In the genomic region with DNA sequence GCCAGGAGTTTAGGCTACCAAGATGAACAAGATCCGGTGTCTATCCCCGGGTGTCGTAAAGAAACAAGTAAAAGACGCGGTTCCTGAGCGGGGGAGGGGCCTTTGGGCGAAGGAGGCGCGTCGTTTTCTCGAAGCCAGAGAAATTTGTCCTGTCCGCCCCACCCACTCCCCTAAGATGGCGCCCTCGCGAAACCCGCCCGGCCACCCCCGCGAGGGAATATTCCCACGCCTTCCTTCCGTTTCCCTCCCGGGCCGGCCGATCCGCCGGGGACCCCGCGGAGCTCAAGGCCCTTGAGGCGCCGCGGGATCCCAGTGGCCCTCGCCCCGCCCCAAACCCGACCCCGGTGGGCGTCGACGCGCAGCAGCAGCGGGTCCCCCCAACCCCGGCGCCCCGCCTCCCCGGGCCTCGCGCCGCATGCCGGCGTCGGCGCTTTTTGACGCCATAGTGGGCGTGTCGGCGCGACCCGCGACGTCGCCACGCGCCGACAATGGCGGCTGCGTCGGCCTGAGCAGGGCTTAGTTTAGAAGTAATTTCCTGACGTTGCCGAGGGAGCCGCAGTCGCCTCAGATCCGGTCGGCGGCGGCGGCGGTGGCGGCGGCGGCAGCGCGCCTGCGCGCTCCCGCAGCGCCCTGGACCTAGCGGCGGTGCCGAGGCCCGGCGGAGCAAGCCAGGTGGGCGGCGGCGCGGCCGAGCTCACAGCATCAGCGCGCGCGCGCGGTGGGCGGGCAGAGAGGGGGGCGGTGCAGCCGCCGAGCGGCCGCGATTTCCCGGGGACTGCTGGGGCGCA, we compare ENCODE assay signal across 8 cellular contexts. TPM values are rescaled to one million over a fixed set of nuclear protein-coding genes. Genes with fewer than 3 reads are reported as not detected.
DNase-seq lines count a peak whose midpoint lies in the region; ATAC-seq and TF ChIP-seq lines count a peak whose summit lies in the region.

No MANE protein-coding gene starts in this region.

- peak overlapping the region; percentile 86 for H3K27ac Mint-ChIP-seq in activated T-helper 17 cell treated with anti-CD3 and anti-CD28 coated beads, Interleukin-2, amount 50 U/mL, for 72 hours
- H3K27ac Mint-ChIP-seq in naive thymus-derived CD8-positive, alpha-beta T cell: peak overlapping the region; percentile 91 to 99 (median 98)
- peak overlapping the region; percentile 88 for H3K27ac Mint-ChIP-seq in stimulated activated memory B cell treated with anti-CD40 and anti-IgM and Interleukin-4, amounts not matched to agents 10 μg/mL and 1 μg/mL and 100 μg/mL, for 72 hours

- TF ChIP-seq CTCF in fibroblast of mammary gland (conservative IDR thresholded peaks at IDR 0.05; ENCODE audit: control insufficient read depth, insufficient read depth, low read depth, low read length): no peak

- POLR2A ChIA-PET in naive thymus-derived CD8-positive, alpha-beta T cell (lab: Charles Lee): interaction anchor here (0.6 to 1.5 kb wide), 17 partner anchors 13 to 699 kb away, joined by 3 to 8 read pairs (median 3); a partner anchor contains a TSS

- H3K36me3 Mint-ChIP-seq in activated T-helper 17 cell treated with anti-CD3 and anti-CD28 coated beads, Interleukin-2, amount 50 U/mL, for 72 hours (ENCODE audit: low read depth): peaks cover 27% of the 10 kb centered on the region
- peaks cover 0 to 23% (median 0%) of the 10 kb centered on the region in 3 donors for H3K36me3 Mint-ChIP-seq in naive thymus-derived CD8-positive, alpha-beta T cell
- H3K36me3 Mint-ChIP-seq in stimulated activated memory B cell treated with anti-CD40 and anti-IgM and Interleukin-4, amounts not matched to agents 10 μg/mL and 1 μg/mL and 100 μg/mL, for 72 hours: peaks cover 6% of the 10 kb centered on the region

- peak overlapping the region; percentile 75 for H3K4me3 ChIP-seq in fibroblast of mammary gland (ENCODE audit: control insufficient read depth, low read depth, low read length)

- ATAC-seq in activated T-helper 17 cell treated with anti-CD3 and anti-CD28 coated beads, Interleukin-2, amount 50 U/mL, for 72 hours (replicated peaks): peak; percentile 85
- peak; percentile 80 to 81 for ATAC-seq in naive thymus-derived CD8-positive, alpha-beta T cell
- ATAC-seq in stimulated activated memory B cell treated with anti-CD40 and anti-IgM and Interleukin-4, amounts not matched to agents 10 μg/mL and 1 μg/mL and 100 μg/mL, for 72 hours: peak; percentile 93

- H3K27me3 Mint-ChIP-seq in activated T-helper 17 cell treated with anti-CD3 and anti-CD28 coated beads, Interleukin-2, amount 50 U/mL, for 72 hours: no peaks in the 10 kb centered on the region
- H3K27me3 Mint-ChIP-seq in naive thymus-derived CD8-positive, alpha-beta T cell: no peaks in the 10 kb centered on the region
- H3K27me3 Mint-ChIP-seq in stimulated activated memory B cell treated with anti-CD40 and anti-IgM and Interleukin-4, amounts not matched to agents 10 μg/mL and 1 μg/mL and 100 μg/mL, for 72 hours: no peaks in the 10 kb centered on the region

- no peaks in the 10 kb centered on the region for H3K4me1 Mint-ChIP-seq in activated T-helper 17 cell treated with anti-CD3 and anti-CD28 coated beads, Interleukin-2, amount 50 U/mL, for 72 hours
- peaks cover 4 to 20% (median 14%) of the 10 kb centered on the region in 4 donors for H3K4me1 Mint-ChIP-seq in naive thymus-derived CD8-positive, alpha-beta T cell
- peaks cover 6% of the 10 kb centered on the region for H3K4me1 Mint-ChIP-seq in stimulated activated memory B cell treated with anti-CD40 and anti-IgM and Interleukin-4, amounts not matched to agents 10 μg/mL and 1 μg/mL and 100 μg/mL, for 72 hours

- peak; percentile 86 for DNase-seq in EL
- peak; percentile 64 for DNase-seq in GOT3 (lab: John Stamatoyannopoulos, UW)
- peak; percentile 74 to 78 for DNase-seq in Kasumi-1 (lab: John Stamatoyannopoulos, UW)
- DNase-seq in RPMI7951 (ENCODE audit: low read depth): peak; percentile 81
- DNase-seq in fibroblast of mammary gland (ENCODE audit: low read depth): peak; percentile 87
- DNase-seq in naive thymus-derived CD8-positive, alpha-beta T cell: peak; percentile 72 to 94 (median 86)

- H3K4me3 Mint-ChIP-seq in activated T-helper 17 cell treated with anti-CD3 and anti-CD28 coated beads, Interleukin-2, amount 50 U/mL, for 72 hours: peak overlapping the region; percentile 89
- peak overlapping the region; percentile 85 to 96 (median 91) for H3K4me3 Mint-ChIP-seq in naive thymus-derived CD8-positive, alpha-beta T cell
- H3K4me3 Mint-ChIP-seq in stimulated activated memory B cell treated with anti-CD40 and anti-IgM and Interleukin-4, amounts not matched to agents 10 μg/mL and 1 μg/mL and 100 μg/mL, for 72 hours: peak overlapping the region; percentile 88

- no peaks in the 10 kb centered on the region for H3K9me3 Mint-ChIP-seq in activated T-helper 17 cell treated with anti-CD3 and anti-CD28 coated beads, Interleukin-2, amount 50 U/mL, for 72 hours
- H3K9me3 Mint-ChIP-seq in naive thymus-derived CD8-positive, alpha-beta T cell: no peaks in the 10 kb centered on the region
- H3K9me3 Mint-ChIP-seq in stimulated activated memory B cell treated with anti-CD40 and anti-IgM and Interleukin-4, amounts not matched to agents 10 μg/mL and 1 μg/mL and 100 μg/mL, for 72 hours: no peaks in the 10 kb centered on the region

RNA-seq across cellular contexts. Expression of a gene that starts 0.4 kb away (rescaled TPM):
- 36.9 and 38.6 TPM in 2 replicates for total RNA-seq in RPMI7951 (2014; rRNA removed; shearing (Covaris generic))
- total RNA-seq in activated T-helper 17 cell treated with anti-CD3 and anti-CD28 coated beads, Interleukin-2, amount 50 U/mL, for 72 hours: 10 to 100 TPM; 39.7 to 65.5 TPM
- 10 to 100 TPM; 29.8 to 30.1 TPM for total RNA-seq in naive thymus-derived CD8-positive, alpha-beta T cell
- polyA plus RNA-seq in naive thymus-derived CD8-positive, alpha-beta T cell: 10 to 100 TPM; 40.0 to 67.9 (median 63.8) TPM

RNA-seq across cellular contexts. Expression of a gene that starts 9.2 kb away (rescaled TPM):
- total RNA-seq in RPMI7951 (2014; rRNA removed; shearing (Covaris generic)): not detected in 2 replicates
- not detected for total RNA-seq in activated T-helper 17 cell treated with anti-CD3 and anti-CD28 coated beads, Interleukin-2, amount 50 U/mL, for 72 hours
- total RNA-seq in naive thymus-derived CD8-positive, alpha-beta T cell: not detected
- not detected for polyA plus RNA-seq in naive thymus-derived CD8-positive, alpha-beta T cell

RNA-seq across cellular contexts. Expression of a gene that starts 35.1 kb away (rescaled TPM):
- total RNA-seq in RPMI7951 (2014; rRNA removed; shearing (Covaris generic)): not detected in 2 replicates
- not detected for total RNA-seq in activated T-helper 17 cell treated with anti-CD3 and anti-CD28 coated beads, Interleukin-2, amount 50 U/mL, for 72 hours
- total RNA-seq in naive thymus-derived CD8-positive, alpha-beta T cell: not detected
- not detected for polyA plus RNA-seq in naive thymus-derived CD8-positive, alpha-beta T cell

Comparison
In these comparisons a context has a peak if more than half of its experiments do, and no peak if none do; other contexts are left out.
1. Peak in every context shown above with its lines: DNase-seq, ATAC-seq and H3K4me3 ChIP-seq.